ENCODE assay signal across 14 cellular contexts in the genomic region with DNA sequence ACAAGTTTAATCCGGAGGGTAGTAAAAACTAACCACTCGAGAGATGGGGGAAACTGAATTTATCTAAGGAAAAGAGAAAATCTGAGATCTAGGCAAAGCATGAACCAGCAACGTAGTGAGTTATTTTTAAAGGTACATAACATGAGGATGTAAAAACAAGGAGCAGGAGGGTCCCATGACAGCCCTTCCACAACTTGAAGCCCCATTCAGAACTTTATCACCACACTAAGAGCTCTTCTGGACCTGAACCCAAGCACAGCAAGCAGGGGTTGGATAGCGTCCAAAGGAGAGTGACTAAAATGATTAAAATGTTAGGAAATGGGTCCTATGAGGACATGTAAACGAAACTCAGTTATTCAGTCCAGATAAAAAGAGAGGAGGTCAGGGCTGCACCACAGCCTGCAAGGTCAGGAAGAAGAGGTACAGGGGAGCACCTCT. TPM values are rescaled to one million over a fixed set of nuclear protein-coding genes. Genes with fewer than 3 reads are reported as not detected.
A peak's percentile ranks its signal among the peaks of the same experiment; 100 is the strongest.
DNase-seq lines count a peak whose midpoint lies in the region; ATAC-seq, FAIRE-seq and TF ChIP-seq lines count a peak whose summit lies in the region.
"Had no signal": no experiment of that assay in that cellular context is flagged by ENCODE, and none has a peak within 500 bp of the region (broad histone marks: within the 10 kb centered on the region; RNA-seq: fewer than 3 reads in every experiment).

No MANE protein-coding gene starts in this region.

- WGBS in A549 (ENCODE audit: missing lambda C conversion rate), result 3% methylated on average over 5 of the region's 5 CpGs
- WGBS in HepG2 (ENCODE audit: low lambda C conversion rate), result 45% methylated on average over 5 of the region's 5 CpGs

- ATAC-seq in A549 (peak in 1 of 2 experiments; percentile 25; a peak in 3 of 6 replicates), HepG2 (peak; percentile 45)
- ATAC-seq: activated CD8-positive, alpha-beta T cell treated with anti-CD3 and anti-CD28 coated beads for 36 hours had no signal

- H3K4me3 ChIP-seq in A549, result peak overlapping the region; percentile 10; the same call in 1 of the 3 replicates
- H3K4me3 ChIP-seq in HepG2 (replicated peaks in 1 of 3; ENCODE audit: insufficient read depth in 1 of 3, low read depth in 2 of 3, low read length in 3 of 3), result no peak overlapping the region
- H3K4me3 ChIP-seq: PC-9, tibial nerve had no signal

- H3K9me3 ChIP-seq in A549 (no peaks in the 10 kb centered on the region), HepG2 (ENCODE audit: low read length) (no peaks in the 10 kb centered on the region)
- H3K9me3 ChIP-seq: tibial nerve had no signal

- TF ChIP-seq POLR2A in A549 (IDR thresholded peaks at IDR 0.05; ENCODE audit: low read length) (no peak), HepG2 (IDR thresholded peaks at IDR 0.05; ENCODE audit: insufficient read depth in 1 of 2, low read depth in 2 of 2, low read length in 2 of 2) (no peak)

- no peaks in the 10 kb centered on the region for H3K36me3 Mint-ChIP-seq in chondrocyte (ENCODE audit: low read depth)

- H3K27ac ChIP-seq in A549 (peak overlapping the region; percentile 97 to 98), HepG2 (ENCODE audit: extremely low read length, insufficient read depth, low read length) (peak overlapping the region; percentile 36)
- H3K27ac ChIP-seq: C4-2B, PC-9 had no signal

- intact Hi-C loops in HepG2 (cut with micrococcal nuclease; ENCODE audit: unreplicated experiment), result loop anchor here (5.0 kb wide), 1 partner anchor 182 kb away; no protein-coding TSS in a partner anchor

- POLR2A ChIA-PET in A549 (lab: Yijun Ruan, JAX) (interaction anchor here (0.5 to 1.1 kb wide), 4 partner anchors 14 to 244 kb away, joined by 3 to 5 read pairs (median 4); a partner anchor contains a TSS), HepG2 (lab: Yijun Ruan, JAX) (interaction anchor here (0.6 to 1.4 kb wide), 2 partner anchors 14 to 18 kb away, joined by 3 to 4 read pairs; no protein-coding TSS in a partner anchor)

- H3K4me2 ChIP-seq in A549 (peak overlapping the region; percentile 93), HepG2 (ENCODE audit: low read depth, low read length) (peak overlapping the region; percentile 9; the same call in 1 of the 2 replicates)
- H3K4me2 ChIP-seq: PC-9 had no signal

- no TSS peak for BruUV-seq in HepG2 (replicated peaks; lab: Mats Ljungman, UMichigan)

- TF ChIP-seq EP300 in A549 (IDR thresholded peaks at IDR 0.05) (no peak), HepG2 (IDR thresholded peaks at IDR 0.05; ENCODE audit: low read depth in 2 of 2, low read length in 2 of 2) (peak in 1 of 2 experiments; percentile 27; a peak in 1 of 4 replicates), HepG2 (CRISPR knock-in tag; IDR thresholded peaks at IDR 0.05; ENCODE audit: borderline replicate concordance) (no peak)

- H3K4me1 Mint-ChIP-seq in chondrocyte (ENCODE audit: low read depth), result peaks cover 97% of the 10 kb centered on the region

- no peaks in the 10 kb centered on the region for H3K27me3 Mint-ChIP-seq in chondrocyte (ENCODE audit: low read depth)

- H3K27ac Mint-ChIP-seq in chondrocyte (ENCODE audit: unreplicated experiment), result peak overlapping the region; percentile 97
- H3K27ac Mint-ChIP-seq: activated CD8-positive, alpha-beta T cell treated with anti-CD3 and anti-CD28 coated beads for 36 hours had no signal

- no peak for TF ChIP-seq RAD21 in A549 (conservative IDR thresholded peaks at IDR 0.05 in 1 of 2, IDR thresholded peaks at IDR 0.05 in 1 of 2)
- TF ChIP-seq RAD21 in HepG2 (CRISPR knock-in tag; IDR thresholded peaks at IDR 0.05), result no peak

- H4K20me1 ChIP-seq in HepG2 (ENCODE audit: insufficient read depth, low read length), result no peaks in the 10 kb centered on the region

- H3K9ac ChIP-seq in HepG2 (ENCODE audit: insufficient read depth, low read depth, low read length), result no peak overlapping the region

- CTCF ChIA-PET in A549 (lab: Yijun Ruan, JAX), result interaction anchor here (1.9 to 2.2 kb wide), 2 partner anchors 16 to 231 kb away, joined by 6 to 7 read pairs; no protein-coding TSS in a partner anchor
- CTCF ChIA-PET in HepG2 (lab: Yijun Ruan, JAX; ENCODE audit: low intra/inter-chr PET ratio, low total read pairs), result no interaction called here

- TF ChIP-seq CTCF in A549 (IDR thresholded peaks at IDR 0.05) (no peak), chondrocyte (IDR thresholded peaks at IDR 0.05) (no peak), HepG2 (CRISPR knock-in tag; IDR thresholded peaks at IDR 0.05) (no peak)

- H3K27me3 ChIP-seq in HepG2 (ENCODE audit: control insufficient read depth in 1 of 2, insufficient read depth in 2 of 2, low read length in 2 of 2), result no peaks in the 10 kb centered on the region
- H3K27me3 ChIP-seq: tibial nerve had no signal

- in situ Hi-C loops in HepG2 (cut with HindIII; ENCODE audit: extremely low pct_ligation_motif_present, low pct_unique_long_range_greater_than_20kb), result no loop called here

- H3K79me2 ChIP-seq in HepG2 (ENCODE audit: insufficient read depth, low read length), result peaks cover 6% of the 10 kb centered on the region

- H3K4me1 ChIP-seq in A549, result peaks cover 93% of the 10 kb centered on the region
- H3K4me1 ChIP-seq in HepG2 (ENCODE audit: insufficient read depth, low read length), result peaks cover 78% of the 10 kb centered on the region

- no peak overlapping the region for H2AFZ ChIP-seq in HepG2 (ENCODE audit: low read length)
- H2AFZ ChIP-seq: PC-9 had no signal

- FAIRE-seq in A549 (lab: Jason Lieb, UNC) (peak; percentile 28), HepG2 (lab: Jason Lieb, UNC) (no peak)

- H3K4me3 Mint-ChIP-seq in chondrocyte (ENCODE audit: unreplicated experiment), result peak overlapping the region; percentile 0
- H3K4me3 Mint-ChIP-seq: activated CD8-positive, alpha-beta T cell treated with anti-CD3 and anti-CD28 coated beads for 36 hours had no signal

- no peaks in the 10 kb centered on the region for H3K9me3 Mint-ChIP-seq in chondrocyte (ENCODE audit: low read depth)
- H3K9me3 Mint-ChIP-seq: activated CD8-positive, alpha-beta T cell treated with anti-CD3 and anti-CD28 coated beads for 36 hours had no signal

- H3K36me3 ChIP-seq in HepG2 (replicated peaks in 1 of 2; ENCODE audit: control insufficient read depth in 1 of 2, insufficient read depth in 2 of 2, low read length in 2 of 2), result no peaks in the 10 kb centered on the region
- H3K36me3 ChIP-seq: tibial nerve had no signal

- DNase-seq in A549 (ENCODE audit: low read depth in 1 of 2, low spot score in 1 of 2), result peak in 1 of 2 experiments; percentile 43
- DNase-seq in HS-27A (ENCODE audit: low read depth), result peak; percentile 78
- DNase-seq in chondrocyte (ENCODE audit: low spot score), result no peak
- DNase-seq in HepG2 (ENCODE audit: low spot score), result peak; percentile 67
- DNase-seq in HuH-7.5 (ENCODE audit: low spot score), result no peak
- no peak for DNase-seq in GM19240 (ENCODE audit: insufficient read length, low spot score)
- no peak for DNase-seq in NCI-H2081 treated with DMSO at 0.1 percent for 48 hours (lab: John Stamatoyannopoulos, UW)
- DNase-seq in NCI-H128 (lab: John Stamatoyannopoulos, UW; ENCODE audit: unreplicated experiment), result no peak
- DNase-seq: activated CD8-positive, alpha-beta T cell treated with anti-CD3 and anti-CD28 coated beads for 36 hours; central memory CD4-positive, alpha-beta T cell; MV-4-11; PC-9 had no signal

TF ChIP-seq in A549, 52 proteins besides CTCF, POLR2A, EP300 and RAD21 (continues in another document):
- TF ChIP-seq CEBPB (IDR thresholded peaks at IDR 0.05) (peak; percentile 11 to 21; a peak in 1 of 4 replicates), JUNB (IDR thresholded peaks at IDR 0.05) (no peak; the same call in 1 of the 2 replicates), GATA3 (IDR thresholded peaks at IDR 0.05; ENCODE audit: borderline replicate concordance) (peak; percentile 49; the same call in 1 of the 2 replicates), MYC (IDR thresholded peaks at IDR 0.05; ENCODE audit: borderline replicate concordance, low read length) (no peak)

TF ChIP-seq in HepG2, 621 proteins besides CTCF, POLR2A, EP300 and RAD21 (continues in another document):
- TF ChIP-seq AGO1 (IDR thresholded peaks at IDR 0.05; ENCODE audit: low read depth, low read length, poor library complexity, severe bottlenecking) (no peak), ZNF75D (CRISPR knock-in tag; IDR thresholded peaks at IDR 0.05; ENCODE audit: borderline replicate concordance) (no peak), LCORL (IDR thresholded peaks at IDR 0.05) (no peak), LCORL (CRISPR knock-in tag; IDR thresholded peaks at IDR 0.05) (0 out of 2 replicates have a peak, but pooled peaks have one; percentile 27), ONECUT2 (CRISPR knock-in tag; IDR thresholded peaks at IDR 0.05) (no peak)

RNA-seq across cellular contexts. Expression of a gene that starts 16.2 kb away (rescaled TPM):
- polyA plus RNA-seq in A549 (2011; rRNA removed), result 13.8 and 15.1 TPM in 2 replicates
- 6.7 and 9.2 TPM in 2 replicates for polyA plus RNA-seq in A549 (2012; cell fraction: cytosol; rRNA removed)
- 15.2 and 21.1 TPM in 2 replicates for polyA plus RNA-seq in A549 (2012; cell fraction: nucleus; rRNA removed)
- 7.4 to 8.2 TPM (median 8.0 TPM) in 3 replicates for polyA plus RNA-seq in A549 (2017; fragmentation: RNase III; extraction: RNeasy Plus Mini Kit Qiagen cat#74134 plus additional on column Dnase treatment)
- polyA minus RNA-seq in A549 (2011; rRNA and poly(A)+ RNA removed), result 48.6 and 62.1 TPM in 2 replicates
- 21.8 to 28.1 TPM (median 25.2 TPM) in 3 replicates for total RNA-seq in chondrocyte
- 3.2 and 3.8 TPM in 2 replicates for total RNA-seq in HepG2 (2016; rRNA removed; fragmentation: Illumina TruSeq; extraction: Trizol)
- 1.3 and 2.3 TPM in 2 replicates for total RNA-seq in HepG2 (2016; cell fraction: cytosol; rRNA removed; fragmentation: Illumina TruSeq; extraction: Trizol; ENCODE audit: low read depth)
- total RNA-seq in HepG2 (2016; cell fraction: insoluble cytoplasmic fraction; rRNA removed; fragmentation: Illumina TruSeq; extraction: Trizol), result 3.0 and 3.3 TPM in 2 replicates
- total RNA-seq in HepG2 (2016; cell fraction: membrane; rRNA removed; fragmentation: Illumina TruSeq; extraction: Trizol), result 2.4 and 2.6 TPM in 2 replicates
- total RNA-seq in HepG2 (2016; cell fraction: nucleus; rRNA removed; fragmentation: Illumina TruSeq; extraction: Trizol), result 7.0 and 12.0 TPM in 2 replicates
- 3.1 and 3.2 TPM in 2 replicates for polyA plus RNA-seq in HepG2 (2011; rRNA removed)
- polyA plus RNA-seq in HepG2 (2011; cell fraction: cytosol; rRNA removed), result 1.9 and 2.5 TPM in 2 replicates
- polyA plus RNA-seq in HepG2 (2011; cell fraction: nucleus; rRNA removed), result 5.0 and 7.8 TPM in 2 replicates
- polyA plus RNA-seq in HepG2 (2012), result 1.9 and 2.2 TPM in 2 replicates
- 0.23 and 0.25 TPM in 2 replicates for polyA plus RNA-seq in HepG2 (2016; cell fraction: cytosol; fragmentation: Illumina TruSeq; extraction: Trizol; ENCODE audit: low read depth)
- polyA plus RNA-seq in HepG2 (2016; cell fraction: insoluble cytoplasmic fraction; fragmentation: Illumina TruSeq; extraction: Trizol; ENCODE audit: low read depth), result 2.4 and 2.7 TPM in 2 replicates
- polyA plus RNA-seq in HepG2 (2016; cell fraction: membrane; fragmentation: Illumina TruSeq; extraction: Trizol; ENCODE audit: low read depth), result 0.74 and 0.91 TPM in 2 replicates
- 2.8 and 3.6 TPM in 2 replicates for polyA plus RNA-seq in HepG2 (2016; cell fraction: nucleus; fragmentation: Illumina TruSeq; extraction: Trizol; ENCODE audit: insufficient read depth, low read depth)
- polyA minus RNA-seq in HepG2 (2011; rRNA and poly(A)+ RNA removed; ENCODE audit: low replicate concordance), result 25.0 and 59.0 TPM in 2 replicates
- 4.5 and 7.2 TPM in 2 replicates for polyA minus RNA-seq in HepG2 (2011; cell fraction: cytosol; rRNA and poly(A)+ RNA removed)
- polyA minus RNA-seq in HepG2 (2011; cell fraction: nucleus; rRNA and poly(A)+ RNA removed), result 26.3 and 31.1 TPM in 2 replicates

Comparison
In these comparisons a context has a peak if more than half of its experiments do, and no peak if none do; other contexts are left out.
1. DNase-seq: peak in HS-27A (single experiment) and HepG2 (single experiment); none in chondrocyte (single experiment), HuH-7.5 (single experiment), GM19240 (single experiment), NCI-H2081 treated with DMSO at 0.1 percent for 48 hours (single experiment) and NCI-H128 (single experiment).